12 cellular contexts compared by ENCODE assay signal in genomic region chr11:123308077-123308476, GRCh38.
A peak's percentile ranks its signal among the peaks of the same experiment; 100 is the strongest.
DNase-seq lines count a peak whose midpoint lies in the region; ATAC-seq and TF ChIP-seq lines count a peak whose summit lies in the region.
"Had no signal": no experiment of that assay in that cellular context is flagged by ENCODE, and none has a peak within 500 bp of the region (broad histone marks: within the 10 kb centered on the region; RNA-seq: fewer than 3 reads in every experiment).

No MANE protein-coding gene starts in this region.

- intact Hi-C loops in Right ventricle myocardium inferior (cut with DNase I) (no loop called here), cardiac septum (cut with DNase I) (no loop called here), upper lobe of right lung (cut with DNase I) (loop anchor here (10.0 kb wide), 1 partner anchor 167 kb away; no protein-coding TSS in a partner anchor)

- H3K4me1 ChIP-seq in upper lobe of right lung, result no peaks in the 10 kb centered on the region

- ATAC-seq in Right ventricle myocardium inferior, result peak; percentile 87
- peak; percentile 44 for ATAC-seq in upper lobe of right lung
- ATAC-seq in stimulated activated memory B cell treated with anti-CD40 and anti-IgM and Interleukin-4, amounts not matched to agents 10 μg/mL and 1 μg/mL and 100 μg/mL, for 72 hours, result no peak
- no peak for ATAC-seq in GM19035 (IDR thresholded peaks at IDR 0.05; ENCODE audit: unreplicated experiment)

- no peaks in the 10 kb centered on the region for H3K9me3 ChIP-seq in upper lobe of right lung
- H3K9me3 ChIP-seq: neutrophil had no signal

- no peaks in the 10 kb centered on the region for H3K9me3 Mint-ChIP-seq in stimulated activated memory B cell treated with anti-CD40 and anti-IgM and Interleukin-4, amounts not matched to agents 10 μg/mL and 1 μg/mL and 100 μg/mL, for 72 hours

- H3K27ac ChIP-seq in upper lobe of right lung, result no peak overlapping the region
- H3K27ac ChIP-seq: hepatocyte, neutrophil had no signal

- no peak overlapping the region for H3K4me3 Mint-ChIP-seq in stimulated activated memory B cell treated with anti-CD40 and anti-IgM and Interleukin-4, amounts not matched to agents 10 μg/mL and 1 μg/mL and 100 μg/mL, for 72 hours
- H3K4me3 Mint-ChIP-seq: activated naive CD8-positive, alpha-beta T cell had no signal

- H3K27ac Mint-ChIP-seq in stimulated activated memory B cell treated with anti-CD40 and anti-IgM and Interleukin-4, amounts not matched to agents 10 μg/mL and 1 μg/mL and 100 μg/mL, for 72 hours, result no peak overlapping the region
- H3K27ac Mint-ChIP-seq: activated naive CD8-positive, alpha-beta T cell had no signal

- H3K27me3 Mint-ChIP-seq in stimulated activated memory B cell treated with anti-CD40 and anti-IgM and Interleukin-4, amounts not matched to agents 10 μg/mL and 1 μg/mL and 100 μg/mL, for 72 hours, result no peaks in the 10 kb centered on the region

- H3K4me3 ChIP-seq in fibroblast of pulmonary artery (replicated peaks; ENCODE audit: low read depth, low read length) (no peak overlapping the region), upper lobe of right lung (no peak overlapping the region)
- H3K4me3 ChIP-seq: hepatocyte had no signal

- peaks cover 12% of the 10 kb centered on the region for H3K4me1 Mint-ChIP-seq in stimulated activated memory B cell treated with anti-CD40 and anti-IgM and Interleukin-4, amounts not matched to agents 10 μg/mL and 1 μg/mL and 100 μg/mL, for 72 hours

- TF ChIP-seq CTCF in fibroblast of pulmonary artery (IDR thresholded peaks at IDR 0.05; ENCODE audit: low read length, missing control alignments) (no peak), upper lobe of right lung (IDR thresholded peaks at IDR 0.05) (no peak)

- H3K27me3 ChIP-seq in upper lobe of right lung, result no peaks in the 10 kb centered on the region

- no peak for DNase-seq in Right ventricle myocardium inferior (ENCODE audit: missing footprints)
- no peak for DNase-seq in cardiac septum (ENCODE audit: low spot score)
- peak; percentile 59 for DNase-seq in NCI-H748 (lab: John Stamatoyannopoulos, UW; ENCODE audit: unreplicated experiment)
- peak; percentile 49 for DNase-seq in fibroblast of pulmonary artery (ENCODE audit: low read depth)
- DNase-seq in upper lobe of right lung, result no peak
- no peak for DNase-seq in NAMALWA (ENCODE audit: low spot score)
- DNase-seq: T1000 had no signal

- H3K36me3 Mint-ChIP-seq in stimulated activated memory B cell treated with anti-CD40 and anti-IgM and Interleukin-4, amounts not matched to agents 10 μg/mL and 1 μg/mL and 100 μg/mL, for 72 hours, result no peaks in the 10 kb centered on the region
- H3K36me3 Mint-ChIP-seq: activated naive CD8-positive, alpha-beta T cell had no signal

- no peaks in the 10 kb centered on the region for H3K36me3 ChIP-seq in upper lobe of right lung
- H3K36me3 ChIP-seq: neutrophil had no signal

Comparison
In these comparisons a context has a peak if more than half of its experiments do, and no peak if none do; other contexts are left out.
1. ATAC-seq: peak in Right ventricle myocardium inferior (single experiment) and upper lobe of right lung (single experiment); none in stimulated activated memory B cell treated with anti-CD40 and anti-IgM and Interleukin-4, amounts not matched to agents 10 μg/mL and 1 μg/mL and 100 μg/mL, for 72 hours (single experiment) and GM19035 (single experiment).
2. DNase-seq: peak in NCI-H748 (single experiment) and fibroblast of pulmonary artery (single experiment); none in Right ventricle myocardium inferior (single experiment), cardiac septum (single experiment), upper lobe of right lung (single experiment) and NAMALWA (single experiment).